8 cellular contexts compared by ENCODE assay signal in the genomic region with DNA sequence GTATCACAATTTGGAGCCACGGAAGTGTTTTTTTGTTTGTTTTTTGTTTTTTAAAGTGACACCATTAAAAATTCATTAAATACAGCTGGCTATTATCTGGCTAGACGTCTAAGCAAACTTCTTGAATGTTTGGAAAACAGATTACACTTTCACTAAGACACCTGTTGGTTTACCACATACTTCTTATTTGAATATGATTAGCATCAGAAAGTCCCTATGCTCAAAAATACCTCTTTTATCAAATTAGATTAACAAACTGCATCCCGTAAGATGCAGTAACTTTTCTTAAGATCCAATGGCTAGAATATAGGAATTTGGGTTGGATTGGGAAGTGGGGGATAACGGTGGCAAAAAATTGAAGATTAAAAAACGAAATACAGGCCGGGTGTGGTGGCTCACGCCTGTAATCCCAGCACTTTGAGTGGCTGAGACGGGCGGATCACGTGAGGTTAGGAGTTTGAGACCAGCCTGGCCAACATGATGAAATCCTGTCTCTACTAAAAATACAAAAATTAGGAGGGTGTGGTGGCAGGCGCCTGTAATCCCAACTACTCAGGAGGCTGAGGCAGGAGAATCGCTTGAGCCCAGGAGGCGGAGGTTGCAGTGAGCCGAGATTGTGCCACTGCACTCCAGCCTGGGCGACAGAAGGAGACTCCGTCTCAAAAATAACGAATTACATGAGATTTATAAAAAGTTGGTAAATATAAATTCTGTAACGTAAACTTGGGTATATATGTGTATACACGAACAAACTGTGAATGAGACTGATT. TPM values are rescaled to one million over a fixed set of nuclear protein-coding genes. Genes with fewer than 3 reads are reported as not detected.
DNase-seq lines count a peak whose midpoint lies in the region; ATAC-seq and TF ChIP-seq lines count a peak whose summit lies in the region.
"Not testable (repeated sequence)": the region's sequence is repeated elsewhere in the genome, so short reads cannot be mapped to it uniquely, and the experiment has no call there.

No MANE protein-coding gene starts in this region.

- peak overlapping the region; percentile 100 for H3K9ac ChIP-seq in mesenchymal stem cell (ENCODE audit: low read length)

- not testable (repeated sequence) for ATAC-seq in activated B cell treated with CpG ODN at 0.5 μM for 24 hours (ENCODE audit: low read depth); body of pancreas

- H3K23ac ChIP-seq in mesenchymal stem cell (ENCODE audit: low read length in 2 of 2), result not testable (repeated sequence)

- not testable (repeated sequence) for H2BK120ac ChIP-seq in mesenchymal stem cell (ENCODE audit: low read depth, low read length)

- H3K14ac ChIP-seq in mesenchymal stem cell (ENCODE audit: low read length in 2 of 2), result not testable (repeated sequence)

- H3K27ac ChIP-seq in body of pancreas, result peak overlapping the region; percentile 97 to 99 (median 99)
- H3K27ac ChIP-seq in mesenchymal stem cell (ENCODE audit: low read length, poor library complexity, severe bottlenecking), result peak overlapping the region; percentile 99
- H3K27ac ChIP-seq in uterus, result peak overlapping the region; percentile 98 to 99

- CTCF ChIA-PET in activated B cell treated with CpG ODN at 0.5 μM for 24 hours (lab: Charles Lee), result interaction anchor here (1.4 to 4.2 kb wide), 3 partner anchors 13 to 147 kb away, joined by 3 to 27 read pairs (median 6); no protein-coding TSS in a partner anchor

- H3K27me3 ChIP-seq in body of pancreas; mesenchymal stem cell (ENCODE audit: control insufficient read depth in 1 of 2, insufficient read depth in 1 of 2, low read length in 2 of 2); uterus: not testable (repeated sequence)

- POLR2A ChIA-PET in activated B cell treated with CpG ODN at 0.5 μM for 24 hours (lab: Charles Lee), result interaction anchor here (0.6 to 4.6 kb wide), 22 partner anchors 11 to 747 kb away, joined by 3 to 73 read pairs (median 6); a partner anchor contains a TSS

- intact Hi-C loops in activated B cell treated with CpG ODN at 0.5 μM for 24 hours (cut with micrococcal nuclease), result loop anchor here (2.0 to 10.0 kb wide), 6 partner anchors 15 to 437 kb away; a partner anchor contains a TSS
- intact Hi-C loops in body of pancreas (cut with DNase I), result not testable (repeated sequence)
- intact Hi-C loops in uterus (cut with DNase I; ENCODE audit: low total_unique reads), result loop anchor here (10.0 kb wide), 1 partner anchor 67 kb away; no protein-coding TSS in a partner anchor

- peak overlapping the region; percentile 99 for H3K4me3 Mint-ChIP-seq in activated B cell treated with CpG ODN at 0.5 μM for 24 hours

- H3K36me3 Mint-ChIP-seq in activated B cell treated with CpG ODN at 0.5 μM for 24 hours (ENCODE audit: low read depth), result peaks cover 30% of the 10 kb centered on the region

- not testable (repeated sequence) for DNase-seq in GM12864 (ENCODE audit: low read depth); activated B cell treated with CpG ODN at 0.5 μM for 24 hours; body of pancreas; fibroblast of mammary gland (ENCODE audit: low read depth); mesenchymal stem cell; retinal pigment epithelial cell (ENCODE audit: low read depth); uterus
- peak; percentile 52 for DNase-seq in NAMALWA (ENCODE audit: low spot score)

- not testable (repeated sequence) for TF ChIP-seq POLR2A in body of pancreas (IDR thresholded peaks at IDR 0.05); uterus (IDR thresholded peaks at IDR 0.05)

- not testable (repeated sequence) for H4K91ac ChIP-seq in mesenchymal stem cell (ENCODE audit: low read length)

- H3K4me2 ChIP-seq in mesenchymal stem cell (ENCODE audit: low read length, poor library complexity, severe bottlenecking), result not testable (repeated sequence)

- H2BK12ac ChIP-seq in mesenchymal stem cell (ENCODE audit: low read length in 2 of 2), result not testable (repeated sequence)

- not testable (repeated sequence) for H3K18ac ChIP-seq in mesenchymal stem cell (ENCODE audit: low read depth in 1 of 2, low read length in 2 of 2)

- H4K8ac ChIP-seq in mesenchymal stem cell (ENCODE audit: low read length), result not testable (repeated sequence)

- H2AK5ac ChIP-seq in mesenchymal stem cell (ENCODE audit: low read length, severe bottlenecking), result not testable (repeated sequence)

- H3K36me3 ChIP-seq in body of pancreas (replicated peaks in 1 of 2; ENCODE audit: insufficient read depth in 1 of 2, low read depth in 2 of 2); uterus: not testable (repeated sequence)
- peaks cover 0 to 22% of the 10 kb centered on the region in 2 experiments for H3K36me3 ChIP-seq in mesenchymal stem cell (ENCODE audit: control insufficient read depth in 1 of 2, insufficient read depth in 2 of 2, low read depth in 1 of 2, low read length in 2 of 2)

- peaks cover 63% of the 10 kb centered on the region for H3K4me1 ChIP-seq in body of pancreas
- H3K4me1 ChIP-seq in mesenchymal stem cell (ENCODE audit: control insufficient read depth, insufficient read depth, low read depth, low read length); uterus: not testable (repeated sequence)

- not testable (repeated sequence) for H2AFZ ChIP-seq in mesenchymal stem cell (ENCODE audit: low read depth, low read length)

- not testable (repeated sequence) for H3K9me3 Mint-ChIP-seq in activated B cell treated with CpG ODN at 0.5 μM for 24 hours

- H3K4me1 Mint-ChIP-seq in activated B cell treated with CpG ODN at 0.5 μM for 24 hours, result peaks cover 78% of the 10 kb centered on the region

- peak overlapping the region; percentile 61 for H3K4me3 ChIP-seq in GM12864 (ENCODE audit: low read depth, low read length)
- H3K4me3 ChIP-seq in body of pancreas, result not testable (repeated sequence)
- peak overlapping the region; percentile 59 for H3K4me3 ChIP-seq in fibroblast of mammary gland (ENCODE audit: control insufficient read depth, low read depth, low read length)
- H3K4me3 ChIP-seq in mesenchymal stem cell (ENCODE audit: insufficient read depth in 1 of 2, low read depth in 1 of 2, low read length in 2 of 2), result peak overlapping the region in 1 of 2 experiments; percentile 95
- peak overlapping the region; percentile 72 for H3K4me3 ChIP-seq in retinal pigment epithelial cell (ENCODE audit: low read length)
- peak overlapping the region; percentile 83 to 88 for H3K4me3 ChIP-seq in uterus

- not testable (repeated sequence) for H3K9me3 ChIP-seq in body of pancreas; mesenchymal stem cell (ENCODE audit: control insufficient read depth, low read length); uterus

- H3K4ac ChIP-seq in mesenchymal stem cell (ENCODE audit: low read depth in 1 of 2, low read length in 2 of 2), result not testable (repeated sequence)

- not testable (repeated sequence) for H3K27me3 Mint-ChIP-seq in activated B cell treated with CpG ODN at 0.5 μM for 24 hours

- not testable (repeated sequence) for H3K79me1 ChIP-seq in mesenchymal stem cell (replicated peaks; ENCODE audit: low read length, poor library complexity, severe bottlenecking)

- not testable (repeated sequence) for TF ChIP-seq CTCF in GM12864 (IDR thresholded peaks at IDR 0.05; ENCODE audit: low read depth, low read length, missing control alignments); activated B cell treated with CpG ODN at 0.5 μM for 24 hours (IDR thresholded peaks at IDR 0.05); body of pancreas (IDR thresholded peaks at IDR 0.05); fibroblast of mammary gland (conservative IDR thresholded peaks at IDR 0.05; ENCODE audit: control insufficient read depth, insufficient read depth, low read depth, low read length); retinal pigment epithelial cell (conservative IDR thresholded peaks at IDR 0.05; ENCODE audit: low read depth, low read length); uterus (IDR thresholded peaks at IDR 0.05)

- 42 to 66% methylated on average over 19 of the region's 19 CpGs for WGBS in body of pancreas, 2 donors
- WGBS in mesenchymal stem cell, result 88% methylated on average over 17 of the region's 19 CpGs

- not testable (repeated sequence) for H2BK15ac ChIP-seq in mesenchymal stem cell (ENCODE audit: low read depth, poor library complexity, severe bottlenecking)

- H2BK5ac ChIP-seq in mesenchymal stem cell (ENCODE audit: low read depth, low read length, poor library complexity, severe bottlenecking), result not testable (repeated sequence)

- H3K27ac Mint-ChIP-seq in activated B cell treated with CpG ODN at 0.5 μM for 24 hours, result peak overlapping the region; percentile 100

RNA-seq across cellular contexts. Expression of a gene that starts 1.4 kb away (rescaled TPM):
- total RNA-seq in activated B cell treated with CpG ODN at 0.5 μM for 24 hours (175 and 184 TPM in 2 replicates), body of pancreas (10 to 100 TPM; 54.4 to 64.6 TPM), uterus (100 to 1,000 TPM in 3 of 4 donors, 10 to 100 TPM in 1; 44.8 to 187 (median 122) TPM)
- polyA plus RNA-seq in mesenchymal stem cell (2013, experiment 1 of 2), result 74.1 TPM
- polyA plus RNA-seq in mesenchymal stem cell (2013, experiment 2 of 2), result 72.8 TPM

RNA-seq across cellular contexts. Expression of a gene that starts 21.9 kb away (rescaled TPM):
- total RNA-seq in activated B cell treated with CpG ODN at 0.5 μM for 24 hours, result 168 and 192 TPM in 2 replicates
- total RNA-seq in body of pancreas, result 10 to 100 TPM; 61.5 to 89.7 TPM
- polyA plus RNA-seq in mesenchymal stem cell (2013, experiment 1 of 2), result 56.5 TPM
- 54.6 TPM for polyA plus RNA-seq in mesenchymal stem cell (2013, experiment 2 of 2)
- total RNA-seq in uterus, result 100 to 1,000 TPM; 105 to 198 (median 162) TPM

RNA-seq across cellular contexts. Expression of a gene that starts 45.1 kb away (rescaled TPM):
- total RNA-seq in activated B cell treated with CpG ODN at 0.5 μM for 24 hours, result 44.5 and 51.0 TPM in 2 replicates
- total RNA-seq in body of pancreas, result not detected
- not detected for polyA plus RNA-seq in mesenchymal stem cell (2013, experiment 1 of 2)
- not detected for polyA plus RNA-seq in mesenchymal stem cell (2013, experiment 2 of 2)
- under 1 TPM in 1 of 4 donors, not detected in 3; 0.14 TPM for total RNA-seq in uterus

Comparison
In these comparisons a context has a peak if more than half of its experiments do, and no peak if none do; other contexts are left out.
1. RNA of a gene that starts 45.1 kb away (total RNA-seq): 44.5 to 51.0 TPM in activated B cell treated with CpG ODN at 0.5 μM for 24 hours; 0.14 TPM in uterus and not detected in body of pancreas; every median in the first group is over 10 times any median in the second.
2. Peak in every context shown above with its lines, with median percentiles within 50 percentile points of each other: H3K27ac ChIP-seq.